18 cellular contexts compared by ENCODE assay signal in genomic region chrX:154037754-154038153, GRCh38.
"Had no signal": no experiment of that assay in that cellular context is flagged by ENCODE, and none has a peak within 500 bp of the region (broad histone marks: within the 10 kb centered on the region; RNA-seq: fewer than 3 reads in every experiment).

No MANE protein-coding gene starts in this region.

- H3K27ac Mint-ChIP-seq: mesothelial cell of epicardium had no signal

- H3K27me3 Mint-ChIP-seq: effector memory CD8-positive, alpha-beta T cell; naive B cell had no signal

- H3K27me3 ChIP-seq: right atrium auricular region, sigmoid colon, stomach, thyroid gland had no signal

- H3K4me1 ChIP-seq: prostate gland had no signal

- H3K4me3 Mint-ChIP-seq: effector memory CD8-positive, alpha-beta T cell; mesothelial cell of epicardium; naive B cell; natural killer cell treated with Interleukin-12 subunit alpha and Interleukin-12 subunit beta and Interleukin-15 and Interleukin-18, amount 100 ng/mL, for 72 hours; neural crest cell; stimulated activated effector memory CD8-positive, alpha-beta T cell treated with anti-CD3 and anti-CD28 coated beads, Interleukin-12 subunit alpha, Interleukin-12 subunit beta, amount 100 ng/mL, for 72 hours had no signal

- H3K27ac ChIP-seq: prostate gland, right atrium auricular region, stomach, thyroid gland had no signal

- DNase-seq: cortex of kidney; effector memory CD8-positive, alpha-beta T cell; mesenchymal stem cell; mucosa of descending colon; naive B cell; sigmoid colon; stimulated activated CD4-positive, alpha-beta T cell treated with anti-CD3 and anti-CD28 coated beads, Interleukin-2, amount 100 ng/mL, for 24 hours; stimulated activated CD4-positive, alpha-beta T cell treated with anti-CD3 and anti-CD28 coated beads, Interleukin-4, amount 100 ng/mL, for 24 hours; stimulated activated naive CD4-positive, alpha-beta T cell treated with Interleukin-2 at 50 U/mL for 16 hours; stomach; thyroid gland; trophoblast cell had no signal

- H3K4me3 ChIP-seq: mucosa of descending colon, prostate gland, right atrium auricular region, sigmoid colon, stomach, thyroid gland had no signal

- H3K36me3 Mint-ChIP-seq: naive B cell; natural killer cell treated with Interleukin-12 subunit alpha and Interleukin-12 subunit beta and Interleukin-15 and Interleukin-18, amount 100 ng/mL, for 72 hours had no signal

- H3K36me3 ChIP-seq: prostate gland, right atrium auricular region, sigmoid colon, thyroid gland had no signal

- H3K9me3 Mint-ChIP-seq: effector memory CD8-positive, alpha-beta T cell; natural killer cell treated with Interleukin-12 subunit alpha and Interleukin-12 subunit beta and Interleukin-15 and Interleukin-18, amount 100 ng/mL, for 72 hours; neural crest cell; stimulated activated effector memory CD8-positive, alpha-beta T cell treated with anti-CD3 and anti-CD28 coated beads, Interleukin-12 subunit alpha, Interleukin-12 subunit beta, amount 100 ng/mL, for 72 hours had no signal

- ATAC-seq: effector memory CD8-positive, alpha-beta T cell; mucosa of descending colon; natural killer cell treated with Interleukin-12 subunit alpha and Interleukin-12 subunit beta and Interleukin-15 and Interleukin-18, amount 100 ng/mL, for 72 hours; stimulated activated effector memory CD8-positive, alpha-beta T cell treated with anti-CD3 and anti-CD28 coated beads, Interleukin-12 subunit alpha, Interleukin-12 subunit beta, amount 100 ng/mL, for 72 hours had no signal

- H3K9me3 ChIP-seq: mucosa of descending colon, prostate gland, right atrium auricular region, sigmoid colon, stomach, thyroid gland had no signal
